In genomic region chr17:7479389-7480192, GRCh38 we compare ENCODE assay signal across 8 cellular contexts. TPM values are rescaled to one million over a fixed set of nuclear protein-coding genes. Genes with fewer than 3 reads are reported as not detected.
DNase-seq lines count a peak whose midpoint lies in the region; ATAC-seq, FAIRE-seq and TF ChIP-seq lines count a peak whose summit lies in the region.

TSS of gene ZBTB4 (minus strand) at chr17:7479631. CDS start at chr17:7466801, 12,830 bp downstream.

- H3K79me1 ChIP-seq in H1 (ENCODE audit: low read depth, low read length) = peaks cover 12% of the 10 kb centered on the region

- H2AFZ ChIP-seq in H1 (ENCODE audit: low read length) = 0 out of 2 replicates have a peak within 1 kb of the TSS, but pooled peaks have one; percentile 18

- H3K56ac ChIP-seq in H1 (replicated peaks; ENCODE audit: insufficient read length, low read depth, low read length) = peak within 1 kb of the TSS; percentile 90

- peaks cover 0 to 5% of the 10 kb centered on the region in 2 experiments for H4K20me1 ChIP-seq in H1 (replicated peaks in 1 of 2; ENCODE audit: control insufficient read depth in 1 of 2, insufficient read depth in 2 of 2, low read length in 2 of 2)

- peak within 1 kb of the TSS; percentile 95 for H3K4ac ChIP-seq in H1 (replicated peaks; ENCODE audit: insufficient read length, low read depth, low read length)

- H4K8ac ChIP-seq in H1 (ENCODE audit: extremely low read depth, insufficient read depth, low read length) = peak within 1 kb of the TSS; percentile 96

- no peak within 1 kb of the TSS for H3K23ac ChIP-seq in H1 (ENCODE audit: insufficient read length)

- H2BK15ac ChIP-seq in H1 (ENCODE audit: low read length) = peak within 1 kb of the TSS; percentile 55

- TF ChIP-seq CTCF in H1 (IDR thresholded peaks at IDR 0.05; ENCODE audit: control extremely low read depth in 1 of 3, insufficient read depth in 1 of 3, low read depth in 1 of 3, low read length in 3 of 3) = no peak

- POLR2A ChIA-PET in H1 (lab: Charles Lee; ENCODE audit: partially characterized antibody) = interaction anchor here (0.5 to 14.3 kb wide), 16 partner anchors 13 to 269 kb away, joined by 3 to 339 read pairs (median 4); partner anchors contain the start of genes CHRNB1, FGF11, TMEM102 and TMEM256

- H3K4me2 ChIP-seq in H1 (ENCODE audit: insufficient read depth in 1 of 2, low read depth in 2 of 2, low read length in 2 of 2) = peak within 1 kb of the TSS; percentile 97 to 99

- no peak for TF ChIP-seq EP300 in H1 (IDR thresholded peaks at IDR 0.05; ENCODE audit: borderline replicate concordance in 1 of 2, low read depth in 2 of 2, low read length in 2 of 2)

- CTCF ChIA-PET in H1 (lab: Charles Lee; ENCODE audit: partially characterized antibody) = interaction anchor here (0.8 to 2.4 kb wide), 8 partner anchors 18 to 123 kb away, joined by 3 to 10 read pairs (median 4); partner anchors contain the start of gene CHRNB1

- no peak for ATAC-seq in HG02642 (IDR thresholded peaks at IDR 0.05; ENCODE audit: poor library complexity, unreplicated experiment)
- ATAC-seq in GM19395 (IDR thresholded peaks at IDR 0.05; ENCODE audit: unreplicated experiment) = no peak

- peaks cover 0 to 31% of the 10 kb centered on the region in 2 experiments; a peak in 2 of 4 replicates for H3K79me2 ChIP-seq in H1 (ENCODE audit: control insufficient read depth in 1 of 2, insufficient read depth in 2 of 2, low read length in 2 of 2)

- H2BK120ac ChIP-seq in H1 (replicated peaks; ENCODE audit: low read depth, low read length) = peak within 1 kb of the TSS; percentile 75

- peak within 1 kb of the TSS; percentile 66; the same call in 1 of the 2 replicates for H2BK5ac ChIP-seq in H1 (ENCODE audit: low read depth, low read length)

- peaks cover 2 to 28% (median 21%) of the 10 kb centered on the region in 4 experiments for H3K4me1 ChIP-seq in H1 (replicated peaks in 1 of 4; ENCODE audit: control insufficient read depth in 3 of 4, insufficient read depth in 4 of 4, low read length in 3 of 4)

- H2BK12ac ChIP-seq in H1 (ENCODE audit: low read depth, low read length) = peak within 1 kb of the TSS; percentile 82

- no peaks in the 10 kb centered on the region for H3K9me3 ChIP-seq in H1 (ENCODE audit: insufficient read depth in 2 of 2, low read depth in 1 of 2, low read length in 1 of 2)

- H3K27me3 ChIP-seq in H1 (replicated peaks in 1 of 4; ENCODE audit: control insufficient read depth in 3 of 4, extremely low read depth in 1 of 4, insufficient read depth in 3 of 4, low read length in 3 of 4) = no peaks in the 10 kb centered on the region; a peak in 1 of 7 replicates

- H2AK5ac ChIP-seq in H1 (ENCODE audit: low read depth, low read length) = peak within 1 kb of the TSS; percentile 30; the same call in 1 of the 2 replicates

- H3K9ac ChIP-seq in H1 (replicated peaks in 1 of 4; ENCODE audit: extremely low read depth in 1 of 4, low read depth in 3 of 4, low read length in 3 of 4) = peak within 1 kb of the TSS; percentile 67 to 85 (median 78)

- H3K36me3 ChIP-seq in H1 (ENCODE audit: control insufficient read depth in 2 of 4, insufficient read depth in 4 of 4, low read length in 3 of 4) = no peaks in the 10 kb centered on the region

- peak within 1 kb of the TSS; percentile 49 to 94 (median 76) for H3K4me3 ChIP-seq in H1 (ENCODE audit: extremely low read depth in 1 of 4, insufficient read depth in 2 of 4, low read depth in 3 of 4, low read length in 4 of 4)

- no peak within 1 kb of the TSS for H3K14ac ChIP-seq in H1 (ENCODE audit: insufficient read length)

- H2BK20ac ChIP-seq in H1 (ENCODE audit: low read length) = peak within 1 kb of the TSS; percentile 15; the same call in 1 of the 2 replicates

- TF ChIP-seq RAD21 in H1 (IDR thresholded peaks at IDR 0.05 in 1 of 2, conservative IDR thresholded peaks at IDR 0.05 in 1 of 2; ENCODE audit: low read depth in 2 of 2, low read length in 2 of 2) = no peak

- peak within 1 kb of the TSS; percentile 51 for H4K5ac ChIP-seq in H1 (ENCODE audit: insufficient read length, low read depth, low read length)

- no peak for TF ChIP-seq POLR2A in H1 (IDR thresholded peaks at IDR 0.05; ENCODE audit: control extremely low read depth in 1 of 2, low read depth in 2 of 2, low read length in 2 of 2)

- H4K91ac ChIP-seq in H1 (replicated peaks; ENCODE audit: insufficient read length, low read length) = peak within 1 kb of the TSS; percentile 83

- peak; percentile 67 for DNase-seq in ELR (ENCODE audit: low read depth)
- peak; percentile 37 for DNase-seq in M059J (ENCODE audit: low read depth)
- peak; percentile 85 for DNase-seq in activated CD8-positive, alpha-beta memory T cell treated with anti-CD3 and anti-CD28 coated beads for 24 hours
- peak in 1 of 2 experiments; percentile 69 for DNase-seq in H1 (ENCODE audit: low read depth in 1 of 2, low spot score in 2 of 2)
- DNase-seq in lung microvascular endothelial cell (ENCODE audit: low read depth in 2 of 2) = peak; percentile 51 to 65
- peak; percentile 32 for DNase-seq in stimulated activated CD8-positive, alpha-beta memory T cell treated with anti-CD3 and anti-CD28 coated beads, Interleukin-15, amount 100 ng/mL, for 1 hour (ENCODE audit: low read depth)

- FAIRE-seq in H1 (lab: Jason Lieb, UNC) = no peak

- peaks cover 22% of the 10 kb centered on the region for H3K23me2 ChIP-seq in H1 (ENCODE audit: low read depth, low read length)

- H3K18ac ChIP-seq in H1 (ENCODE audit: extremely low read depth, low read length) = peak within 1 kb of the TSS; percentile 72

- 9% methylated on average over 24 of the region's 76 CpGs; no CpG with 5 or more reads in 1 of the 2 experiments for WGBS in H1 (ENCODE audit: extremely low coverage in 1 of 2, insufficient coverage in 1 of 2, insufficient read length in 1 of 2, insufficient replicate concordance in 2 of 2, low coverage in 1 of 2, low lambda C conversion rate in 2 of 2, missing lambda C conversion rate in 1 of 2), 2 experiments

- H3K27ac ChIP-seq in H1 (ENCODE audit: low read depth, low read length) = peak within 1 kb of the TSS; percentile 56

TF ChIP-seq in H1, 55 proteins besides CTCF, POLR2A, EP300 and RAD21:
- TF ChIP-seq TBP (IDR thresholded peaks at IDR 0.05; ENCODE audit: low read depth, low read length) (no peak), HDAC2 (IDR thresholded peaks at IDR 0.05; ENCODE audit: borderline replicate concordance in 1 of 2, low read depth in 2 of 2, low read length in 2 of 2) (no peak), SIN3A (conservative IDR thresholded peaks at IDR 0.05 in 1 of 2, IDR thresholded peaks at IDR 0.05 in 1 of 2; ENCODE audit: low read depth in 1 of 2, low read length in 2 of 2) (no peak; a peak in 1 of 4 replicates), BCL11A (IDR thresholded peaks at IDR 0.05; ENCODE audit: low read depth in 2 of 2, low read length in 2 of 2) (no peak), PHF8 (conservative IDR thresholded peaks at IDR 0.05; ENCODE audit: low read depth, low read length) (peak; percentile 44; the same call in 1 of the 2 replicates), YY1 (IDR thresholded peaks at IDR 0.05; ENCODE audit: low read depth, low read length) (peak; percentile 29; the same call in 1 of the 2 replicates), NANOG (IDR thresholded peaks at IDR 0.05; ENCODE audit: insufficient read depth, low read depth, low read length, poor library complexity, severe bottlenecking) (no peak), MAFK (IDR thresholded peaks at IDR 0.05; ENCODE audit: low read depth, low read length) (no peak), TAF1 (IDR thresholded peaks at IDR 0.05; ENCODE audit: low read depth, low read length) (peak; percentile 58), SP4 (IDR thresholded peaks at IDR 0.05; ENCODE audit: low read length) (no peak), BRCA1 (IDR thresholded peaks at IDR 0.05; ENCODE audit: low read depth, low read length) (no peak), EGR1 (IDR thresholded peaks at IDR 0.05; ENCODE audit: borderline replicate concordance, low read depth, low read length) (no peak), SP1 (IDR thresholded peaks at IDR 0.05; ENCODE audit: low read depth, low read length) (no peak), SIX5 (IDR thresholded peaks at IDR 0.05; ENCODE audit: low read depth, low read length) (no peak), USF2 (IDR thresholded peaks at IDR 0.05; ENCODE audit: low read length) (no peak), CHD2 (IDR thresholded peaks at IDR 0.05; ENCODE audit: low read length) (no peak), KDM4A (IDR thresholded peaks at IDR 0.05; ENCODE audit: low read depth, low read length, severe bottlenecking) (peak; percentile 60), RBBP5 (IDR thresholded peaks at IDR 0.05; ENCODE audit: borderline replicate concordance, low read depth, low read length) (0 out of 2 replicates have a peak, but pooled peaks have one; percentile 22), TAF7 (optimal IDR thresholded peaks at IDR 0.05; ENCODE audit: borderline replicate concordance, low read depth, low read length) (peak; percentile 26), SAP30 (IDR thresholded peaks at IDR 0.05; ENCODE audit: insufficient read depth, insufficient replicate concordance, low read length) (no peak)

RNA-seq across cellular contexts. Expression of gene ZBTB4, which starts in this region (rescaled TPM):
- total RNA-seq in M059J (2014; rRNA removed; shearing (Covaris generic)) = 13.9 and 26.7 TPM in 2 replicates
- total RNA-seq in H1 (2021; fragmentation: NEBNext Ultra II Directional; extraction: Animal tissue kit (Norgen Biotek cat#: 25700)) = 10.1 and 11.2 TPM in 2 replicates
- polyA plus RNA-seq in H1 (2011; rRNA removed) = 5.9 and 8.1 TPM in 2 replicates
- polyA plus RNA-seq in H1 (2011; cell fraction: cytosol; rRNA removed) = 6.7 TPM
- 14.6 TPM for polyA plus RNA-seq in H1 (2011; cell fraction: nucleus; rRNA removed)
- polyA plus RNA-seq in H1 (2012, experiment 1 of 2) = 7.9 to 9.4 TPM (median 8.4 TPM) in 4 replicates
- polyA plus RNA-seq in H1 (2012, experiment 2 of 2) = 7.3 TPM
- 8.8 TPM for polyA plus RNA-seq in H1 (2013, experiment 1 of 2)
- polyA plus RNA-seq in H1 (2013, experiment 2 of 2) = 8.7 TPM
- 6.6 and 8.9 TPM in 2 replicates for polyA minus RNA-seq in H1 (2011; rRNA and poly(A)+ RNA removed)
- polyA minus RNA-seq in H1 (2011; cell fraction: cytosol; rRNA and poly(A)+ RNA removed) = 6.3 TPM
- 11.0 TPM for polyA minus RNA-seq in H1 (2011; cell fraction: nucleus; rRNA and poly(A)+ RNA removed)
- total RNA-seq in lung microvascular endothelial cell = 6.3 and 8.5 TPM in 2 replicates
